In genomic region chr19:57342582-57342981, GRCh38 we compare ENCODE assay signal across 11 cellular contexts. TPM values are rescaled to one million over a fixed set of nuclear protein-coding genes. Genes with fewer than 3 reads are reported as not detected.
"Had no signal": no experiment of that assay in that cellular context is flagged by ENCODE, and none has a peak within 500 bp of the region (broad histone marks: within the 10 kb centered on the region; RNA-seq: fewer than 3 reads in every experiment).

No MANE protein-coding gene starts in this region.

- H3K9ac ChIP-seq: KMS-11 had no signal

- H3K27ac ChIP-seq: HL-60, KMS-11 had no signal

- H3K4me3 Mint-ChIP-seq: IgD-negative memory B cell had no signal

- H3K27ac Mint-ChIP-seq: IgD-negative memory B cell had no signal

- H3K4me2 ChIP-seq: KMS-11 had no signal

- H3K4me1 Mint-ChIP-seq: IgD-negative memory B cell had no signal

- FAIRE-seq: HepG2, HTR-8/SVneo had no signal

- ATAC-seq: HepG2 had no signal

- DNase-seq: IMR-90, Karpas-422, Kasumi-1, KBM-7, KG1 had no signal

RNA-seq across cellular contexts. Expression of gene ZNF304, which starts 8.5 kb away (rescaled TPM):
- total RNA-seq: HT-29 had no signal
